In the genomic region with DNA sequence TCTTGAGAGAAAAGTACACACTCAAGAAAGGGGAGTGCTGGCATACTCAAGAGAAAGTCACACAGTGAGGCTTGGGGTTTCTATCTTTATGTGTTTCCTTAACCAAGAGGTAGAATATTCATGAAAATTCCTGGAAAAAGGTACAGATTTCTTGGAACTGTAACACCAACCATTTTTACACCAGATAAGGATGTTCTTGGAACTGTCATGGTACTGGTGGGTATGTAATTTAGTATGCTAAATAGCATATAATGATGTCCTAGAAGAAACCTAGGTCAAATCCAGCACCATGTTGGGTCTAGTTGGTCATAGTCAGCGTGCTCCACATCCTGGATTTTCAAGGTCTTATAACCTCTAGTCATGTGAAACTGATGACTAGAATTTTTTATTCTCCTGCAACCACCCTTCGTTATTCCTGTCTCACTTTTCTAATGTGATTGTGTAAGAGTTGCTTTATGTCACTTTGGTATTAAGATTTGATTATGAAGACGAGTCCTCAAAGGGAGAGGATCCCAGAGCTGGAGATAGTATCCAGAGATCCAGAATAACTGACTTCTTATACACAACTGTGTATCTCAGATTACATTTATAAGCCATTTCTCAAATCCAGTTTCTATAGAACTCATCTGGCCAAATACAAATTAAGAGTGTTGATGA, we compare ENCODE assay signal across 25 cellular contexts.
"Had no signal": no experiment of that assay in that cellular context is flagged by ENCODE, and none has a peak within 500 bp of the region (broad histone marks: within the 10 kb centered on the region; RNA-seq: fewer than 3 reads in every experiment).

No MANE protein-coding gene starts in this region.

- H3K27me3 ChIP-seq: sigmoid colon, stomach, testis, tibial artery had no signal

- H3K36me3 Mint-ChIP-seq: memory B cell; mesothelial cell of epicardium; naive B cell; natural killer cell treated with Interleukin-12 subunit alpha and Interleukin-12 subunit beta and Interleukin-15 and Interleukin-18, amount 100 ng/mL, for 72 hours; stimulated activated effector memory CD8-positive, alpha-beta T cell treated with anti-CD3 and anti-CD28 coated beads, Interleukin-12 subunit alpha, Interleukin-12 subunit beta, amount 100 ng/mL, for 72 hours; type B pancreatic cell had no signal

- DNase-seq: cortex of kidney; effector memory CD8-positive, alpha-beta T cell; hypothalamus; kidney; mucosa of descending colon; naive B cell; nucleus accumbens; right cardiac atrium; sigmoid colon; stimulated activated CD4-positive, alpha-beta T cell treated with anti-CD3 and anti-CD28 coated beads, Interleukin-2, amount 100 ng/mL, for 24 hours; stimulated activated CD4-positive, alpha-beta T cell treated with anti-CD3 and anti-CD28 coated beads, Interleukin-4, amount 100 ng/mL, for 24 hours; stimulated activated naive CD4-positive, alpha-beta T cell treated with Interleukin-2 at 50 U/mL for 16 hours; stomach; testis; tibial artery had no signal

- H3K4me3 Mint-ChIP-seq: effector memory CD8-positive, alpha-beta T cell; memory B cell; mesothelial cell of epicardium; naive B cell; natural killer cell treated with Interleukin-12 subunit alpha and Interleukin-12 subunit beta and Interleukin-15 and Interleukin-18, amount 100 ng/mL, for 72 hours; neural crest cell; stimulated activated effector memory CD8-positive, alpha-beta T cell treated with anti-CD3 and anti-CD28 coated beads, Interleukin-12 subunit alpha, Interleukin-12 subunit beta, amount 100 ng/mL, for 72 hours; type B pancreatic cell had no signal

- H3K9me3 ChIP-seq: mucosa of descending colon, prostate gland, sigmoid colon, testis had no signal

- H3K36me3 ChIP-seq: prostate gland, sigmoid colon, stomach, tibial artery had no signal

- FAIRE-seq: frontal cortex, kidney had no signal

- H3K4me1 ChIP-seq: prostate gland, testis, tibial artery had no signal

- H3K27ac Mint-ChIP-seq: effector memory CD8-positive, alpha-beta T cell; memory B cell; mesothelial cell of epicardium; naive B cell; natural killer cell treated with Interleukin-12 subunit alpha and Interleukin-12 subunit beta and Interleukin-15 and Interleukin-18, amount 100 ng/mL, for 72 hours; stimulated activated effector memory CD8-positive, alpha-beta T cell treated with anti-CD3 and anti-CD28 coated beads, Interleukin-12 subunit alpha, Interleukin-12 subunit beta, amount 100 ng/mL, for 72 hours; type B pancreatic cell had no signal

- H3K4me3 ChIP-seq: lung, mucosa of descending colon, prostate gland, sigmoid colon, stomach, testis, tibial artery had no signal

- ATAC-seq: effector memory CD8-positive, alpha-beta T cell; left lobe of liver; mucosa of descending colon; natural killer cell treated with Interleukin-12 subunit alpha and Interleukin-12 subunit beta and Interleukin-15 and Interleukin-18, amount 100 ng/mL, for 72 hours; right cardiac atrium; stimulated activated effector memory CD8-positive, alpha-beta T cell treated with anti-CD3 and anti-CD28 coated beads, Interleukin-12 subunit alpha, Interleukin-12 subunit beta, amount 100 ng/mL, for 72 hours had no signal

- H3K27me3 Mint-ChIP-seq: effector memory CD8-positive, alpha-beta T cell; memory B cell; naive B cell; natural killer cell treated with Interleukin-12 subunit alpha and Interleukin-12 subunit beta and Interleukin-15 and Interleukin-18, amount 100 ng/mL, for 72 hours; type B pancreatic cell had no signal

- H3K4me1 Mint-ChIP-seq: memory B cell; naive B cell; stimulated activated effector memory CD8-positive, alpha-beta T cell treated with anti-CD3 and anti-CD28 coated beads, Interleukin-12 subunit alpha, Interleukin-12 subunit beta, amount 100 ng/mL, for 72 hours had no signal

- H3K9me3 Mint-ChIP-seq: neural crest cell, type B pancreatic cell had no signal

- H3K27ac ChIP-seq: prostate gland, sigmoid colon, stomach, testis, tibial artery had no signal
